In genomic region chr10:23363788-23364135, GRCh38 we compare ENCODE assay signal across 24 cellular contexts. TPM values are rescaled to one million over a fixed set of nuclear protein-coding genes. Genes with fewer than 3 reads are reported as not detected.
A peak's percentile ranks its signal among the peaks of the same experiment; 100 is the strongest.
DNase-seq lines count a peak whose midpoint lies in the region; ATAC-seq and TF ChIP-seq lines count a peak whose summit lies in the region.
"Had no signal": no experiment of that assay in that cellular context is flagged by ENCODE, and none has a peak within 500 bp of the region (broad histone marks: within the 10 kb centered on the region; RNA-seq: fewer than 3 reads in every experiment).

No MANE protein-coding gene starts in this region.

- H2AFZ ChIP-seq in GM23338 (peak overlapping the region; percentile 38), OCI-LY7 (ENCODE audit: low read length) (no peak overlapping the region)
- H2AFZ ChIP-seq: PC-9 had no signal

- H3K27ac Mint-ChIP-seq in activated naive CD4-positive, alpha-beta T cell treated with anti-CD3 and anti-CD28 coated beads, Interleukin-2, amount 50 U/mL, for 24 hours, result peak overlapping the region; percentile 100
- H3K27ac Mint-ChIP-seq in GM23338, result no peak overlapping the region
- H3K27ac Mint-ChIP-seq in activated T-helper 2 cell treated with anti-CD3 and anti-CD28 coated beads, Interferon-gamma antibody, Interleukin-2, Interleukin-4, amounts not matched to agents 10 μg/mL and 5 μg/mL and 100 μg/mL, durations not matched to agents 14 hours and 24 hours and 36 hours, result peak overlapping the region; percentile 90
- H3K27ac Mint-ChIP-seq in stimulated activated naive CD8-positive, alpha-beta T cell treated with anti-CD3 and anti-CD28 coated beads, Interleukin-15, amount 100 ng/mL, for 72 hours, result peak overlapping the region; percentile 59 to 94
- H3K27ac Mint-ChIP-seq: brain; nephron progenitor cell; stimulated activated naive B cell treated with anti-CD40 and anti-IgM and Interleukin-4, amounts not matched to agents 10 μg/mL and 1 μg/mL and 100 μg/mL, for 72 hours had no signal

- no TSS peak for BruUV-seq in OCI-LY7 (replicated peaks; lab: Mats Ljungman, UMichigan)

- no peaks in the 10 kb centered on the region for H3K27me3 Mint-ChIP-seq in activated naive CD4-positive, alpha-beta T cell treated with anti-CD3 and anti-CD28 coated beads, Interleukin-2, amount 50 U/mL, for 24 hours
- no peaks in the 10 kb centered on the region for H3K27me3 Mint-ChIP-seq in GM23338 (ENCODE audit: insufficient read depth, low read depth, poor library complexity)
- no peaks in the 10 kb centered on the region for H3K27me3 Mint-ChIP-seq in activated T-helper 2 cell treated with anti-CD3 and anti-CD28 coated beads, Interferon-gamma antibody, Interleukin-2, Interleukin-4, amounts not matched to agents 10 μg/mL and 5 μg/mL and 100 μg/mL, durations not matched to agents 14 hours and 24 hours and 36 hours (ENCODE audit: low read depth)
- H3K27me3 Mint-ChIP-seq in stimulated activated naive CD8-positive, alpha-beta T cell treated with anti-CD3 and anti-CD28 coated beads, Interleukin-15, amount 100 ng/mL, for 72 hours, result no peaks in the 10 kb centered on the region

- H3K9me2 ChIP-seq in GM23338 (ENCODE audit: insufficient read depth), result no peaks in the 10 kb centered on the region
- H3K9me2 ChIP-seq in OCI-LY7 (ENCODE audit: insufficient read depth, low read length), result no peaks in the 10 kb centered on the region

- POLR2A ChIA-PET in OCI-LY7 (lab: Charles Lee), result interaction anchor here (1.2 to 3.1 kb wide), 3 partner anchors 10 to 38 kb away, joined by 3 to 17 read pairs (median 4); no protein-coding TSS in a partner anchor

- H3K4me3 ChIP-seq in GM23338 (no peak overlapping the region), spleen (no peak overlapping the region), OCI-LY7 (ENCODE audit: low read depth, low read length, poor library complexity, severe bottlenecking) (no peak overlapping the region)
- H3K4me3 ChIP-seq: PC-9, sigmoid colon, thyroid gland had no signal

- H3K27me3 ChIP-seq in GM23338 (ENCODE audit: insufficient read depth), result no peaks in the 10 kb centered on the region
- H3K27me3 ChIP-seq in spleen (replicated peaks in 1 of 7), result peaks cover 0 to 14% (median 0%) of the 10 kb centered on the region in 7 donors
- H3K27me3 ChIP-seq: sigmoid colon, thyroid gland had no signal

- H3K27ac ChIP-seq in GM23338 (ENCODE audit: low read depth) (no peak overlapping the region), spleen (peak overlapping the region in 3 of 8 donors; percentile 4 to 38 (median 4)), OCI-LY7 (ENCODE audit: low read depth, low read length, poor library complexity, severe bottlenecking) (no peak overlapping the region)
- H3K27ac ChIP-seq: KMS-11, PC-9, sigmoid colon had no signal

- ATAC-seq in GM23338, result no peak
- ATAC-seq in stimulated activated naive CD8-positive, alpha-beta T cell treated with anti-CD3 and anti-CD28 coated beads, Interleukin-15, amount 100 ng/mL, for 72 hours, result no peak

- H3K9me3 ChIP-seq in spleen, result no peaks in the 10 kb centered on the region
- no peaks in the 10 kb centered on the region for H3K9me3 ChIP-seq in OCI-LY7 (ENCODE audit: low read length)
- H3K9me3 ChIP-seq: sigmoid colon, thyroid gland had no signal

- peaks cover 11% of the 10 kb centered on the region for H3K9me3 Mint-ChIP-seq in activated naive CD4-positive, alpha-beta T cell treated with anti-CD3 and anti-CD28 coated beads, Interleukin-2, amount 50 U/mL, for 24 hours
- no peaks in the 10 kb centered on the region for H3K9me3 Mint-ChIP-seq in GM23338
- peaks cover 3% of the 10 kb centered on the region for H3K9me3 Mint-ChIP-seq in activated T-helper 2 cell treated with anti-CD3 and anti-CD28 coated beads, Interferon-gamma antibody, Interleukin-2, Interleukin-4, amounts not matched to agents 10 μg/mL and 5 μg/mL and 100 μg/mL, durations not matched to agents 14 hours and 24 hours and 36 hours
- peaks cover 11 to 15% of the 10 kb centered on the region in 2 donors for H3K9me3 Mint-ChIP-seq in stimulated activated naive CD8-positive, alpha-beta T cell treated with anti-CD3 and anti-CD28 coated beads, Interleukin-15, amount 100 ng/mL, for 72 hours
- H3K9me3 Mint-ChIP-seq: nephron progenitor cell had no signal

- H3K4me2 ChIP-seq in GM23338 (no peak overlapping the region), OCI-LY7 (ENCODE audit: low read length) (no peak overlapping the region)
- H3K4me2 ChIP-seq: KMS-11, PC-9 had no signal

- CTCF ChIA-PET in OCI-LY7 (lab: Charles Lee; ENCODE audit: unreplicated experiment), result no interaction called here

- H4K20me1 ChIP-seq in GM23338 (replicated peaks; ENCODE audit: insufficient read depth), result no peaks in the 10 kb centered on the region
- H4K20me1 ChIP-seq in OCI-LY7 (ENCODE audit: insufficient read depth, low read length), result no peaks in the 10 kb centered on the region

- DNase-seq in activated naive CD4-positive, alpha-beta T cell treated with Interleukin-2 at 50 U/mL for 16 hours, result no peak
- DNase-seq in GM23338 (ENCODE audit: low spot score), result no peak
- DNase-seq in activated T-helper 2 cell treated with anti-CD3 and anti-CD28 coated beads, Interferon-gamma antibody, Interleukin-2, Interleukin-4, amounts not matched to agents 10 μg/mL and 5 μg/mL and 100 μg/mL, durations not matched to agents 14 hours and 24 hours and 36 hours (ENCODE audit: low spot score), result no peak
- peak in 1 of 2 donors; percentile 16 for DNase-seq in stimulated activated naive CD8-positive, alpha-beta T cell treated with anti-CD3 and anti-CD28 coated beads, Interleukin-15, amount 100 ng/mL, for 72 hours
- no peak for DNase-seq in spleen
- no peak for DNase-seq in OCI-LY7 (ENCODE audit: low spot score)
- DNase-seq: DMS79 treated with DMSO at 0.1 percent for 48 hours; HCEC 1CT; head of caudate nucleus; MV-4-11; NCI-H1694 treated with DMSO at 0.1 percent for 48 hours; NCI-H2227 treated with DMSO at 0.1 percent for 48 hours; NCI-H82; nephron progenitor cell; PC-9; posterior cingulate gyrus; SHP77 treated with DMSO at 0.1 percent for 48 hours; sigmoid colon; stimulated activated naive B cell treated with anti-CD40 and anti-IgM and Interleukin-4, amounts not matched to agents 10 μg/mL and 1 μg/mL and 100 μg/mL, for 72 hours had no signal

- H3K4me1 Mint-ChIP-seq in activated naive CD4-positive, alpha-beta T cell treated with anti-CD3 and anti-CD28 coated beads, Interleukin-2, amount 50 U/mL, for 24 hours, result peaks cover 72% of the 10 kb centered on the region
- 0 out of 3 replicates have a peak, but pooled peaks cover 3% of the 10 kb centered on the region for H3K4me1 Mint-ChIP-seq in GM23338
- peaks cover 54% of the 10 kb centered on the region for H3K4me1 Mint-ChIP-seq in activated T-helper 2 cell treated with anti-CD3 and anti-CD28 coated beads, Interferon-gamma antibody, Interleukin-2, Interleukin-4, amounts not matched to agents 10 μg/mL and 5 μg/mL and 100 μg/mL, durations not matched to agents 14 hours and 24 hours and 36 hours (ENCODE audit: low read depth)
- H3K4me1 Mint-ChIP-seq in stimulated activated naive CD8-positive, alpha-beta T cell treated with anti-CD3 and anti-CD28 coated beads, Interleukin-15, amount 100 ng/mL, for 72 hours, result peaks cover 71% of the 10 kb centered on the region

- peaks cover 11% of the 10 kb centered on the region for H3K36me3 Mint-ChIP-seq in activated naive CD4-positive, alpha-beta T cell treated with anti-CD3 and anti-CD28 coated beads, Interleukin-2, amount 50 U/mL, for 24 hours
- H3K36me3 Mint-ChIP-seq in GM23338 (ENCODE audit: low read depth), result no peaks in the 10 kb centered on the region
- peaks cover 3% of the 10 kb centered on the region for H3K36me3 Mint-ChIP-seq in activated T-helper 2 cell treated with anti-CD3 and anti-CD28 coated beads, Interferon-gamma antibody, Interleukin-2, Interleukin-4, amounts not matched to agents 10 μg/mL and 5 μg/mL and 100 μg/mL, durations not matched to agents 14 hours and 24 hours and 36 hours (ENCODE audit: low read depth)
- H3K36me3 Mint-ChIP-seq: brain had no signal

- TF ChIP-seq POLR2A in spleen (IDR thresholded peaks at IDR 0.05), result no peak

- H3F3A ChIP-seq in GM23338 (replicated peaks; ENCODE audit: low read depth), result no peaks in the 10 kb centered on the region

- 78 to 83% (median 82%) methylated on average over 5 of the region's 5 CpGs for WGBS in spleen, 5 donors

- H3K79me2 ChIP-seq in GM23338 (replicated peaks; ENCODE audit: insufficient read depth) (no peaks in the 10 kb centered on the region), OCI-LY7 (ENCODE audit: insufficient read depth, low read depth, low read length) (no peaks in the 10 kb centered on the region)

- no peak for TF ChIP-seq CTCF in GM23338 (conservative IDR thresholded peaks at IDR 0.05; ENCODE audit: low read depth in 2 of 2)
- TF ChIP-seq CTCF in spleen (IDR thresholded peaks at IDR 0.05 in 8 of 11, conservative IDR thresholded peaks at IDR 0.05 in 3 of 11), result no peak
- no peak for TF ChIP-seq CTCF in OCI-LY7 (conservative IDR thresholded peaks at IDR 0.05; ENCODE audit: low read length)

- no peaks in the 10 kb centered on the region for H3K36me3 ChIP-seq in GM23338 (ENCODE audit: insufficient read depth)
- no peaks in the 10 kb centered on the region for H3K36me3 ChIP-seq in spleen
- no peaks in the 10 kb centered on the region for H3K36me3 ChIP-seq in OCI-LY7 (ENCODE audit: insufficient read depth, low read length)
- H3K36me3 ChIP-seq: sigmoid colon, thyroid gland had no signal

- peak overlapping the region; percentile 86 for H3K4me3 Mint-ChIP-seq in activated naive CD4-positive, alpha-beta T cell treated with anti-CD3 and anti-CD28 coated beads, Interleukin-2, amount 50 U/mL, for 24 hours
- no peak overlapping the region for H3K4me3 Mint-ChIP-seq in GM23338
- peak overlapping the region; percentile 71 for H3K4me3 Mint-ChIP-seq in activated T-helper 2 cell treated with anti-CD3 and anti-CD28 coated beads, Interferon-gamma antibody, Interleukin-2, Interleukin-4, amounts not matched to agents 10 μg/mL and 5 μg/mL and 100 μg/mL, durations not matched to agents 14 hours and 24 hours and 36 hours (ENCODE audit: low read depth)
- H3K4me3 Mint-ChIP-seq in stimulated activated naive CD8-positive, alpha-beta T cell treated with anti-CD3 and anti-CD28 coated beads, Interleukin-15, amount 100 ng/mL, for 72 hours, result peak overlapping the region; percentile 79 to 83
- H3K4me3 Mint-ChIP-seq: brain, nephron progenitor cell had no signal

- intact Hi-C loops in activated T-helper 2 cell treated with anti-CD3 and anti-CD28 coated beads, Interferon-gamma antibody, Interleukin-2, Interleukin-4, amounts not matched to agents 10 μg/mL and 5 μg/mL and 100 μg/mL, durations not matched to agents 14 hours and 24 hours and 36 hours (cut with micrococcal nuclease), result loop anchor here (2.0 to 10.0 kb wide), 4 partner anchors 21 to 1101 kb away; partner anchors contain the start of genes MSRB2 and OTUD1
- intact Hi-C loops in spleen (cut with DNase I; ENCODE audit: low total_unique reads) (no loop called here), OCI-LY7 (cut with micrococcal nuclease; ENCODE audit: unreplicated experiment) (loop anchor here (10.0 kb wide), 1 partner anchor 979 kb away; no protein-coding TSS in a partner anchor)

- H3K4me1 ChIP-seq in GM23338 (ENCODE audit: insufficient read depth) (no peaks in the 10 kb centered on the region), spleen (peaks cover 0 to 21% (median 12%) of the 10 kb centered on the region in 6 donors), OCI-LY7 (ENCODE audit: insufficient read depth, low read length, poor library complexity, severe bottlenecking) (peaks cover 43% of the 10 kb centered on the region)
- H3K4me1 ChIP-seq: sigmoid colon had no signal

RNA-seq across cellular contexts. Expression of gene C10orf67, which starts 19.2 kb away (rescaled TPM):
- total RNA-seq in GM23338 (2014; rRNA removed; shearing (Covaris generic)), result not detected in 2 replicates
- polyA plus RNA-seq in GM23338 (2016; fragmentation: Nextera tagmentation; extraction: Ambion mirVana), result 0.16 TPM in 2 replicates
- total RNA-seq in activated T-helper 2 cell treated with anti-CD3 and anti-CD28 coated beads, Interferon-gamma antibody, Interleukin-2, Interleukin-4, amounts not matched to agents 10 μg/mL and 5 μg/mL and 100 μg/mL, durations not matched to agents 14 hours and 24 hours and 36 hours, result not detected in 2 replicates
- total RNA-seq in spleen, result under 1 TPM in 3 of 7 donors, not detected in 4; 0.17 to 0.32 (median 0.26) TPM
- under 1 TPM; 0.02 to 0.26 (median 0.03) TPM for polyA plus RNA-seq in spleen
- not detected in 2 replicates for total RNA-seq in OCI-LY7 (2014; rRNA removed; shearing (Covaris generic))
- not detected in 2 replicates for total RNA-seq in OCI-LY7 (2022)
- total RNA-seq: mesenteric fat pad, sigmoid colon had no signal
